Comparison of ENCODE assay signal across 23 cellular contexts in genomic region chr2:158979775-158980174, GRCh38. TPM values are rescaled to one million over a fixed set of nuclear protein-coding genes. Genes with fewer than 3 reads are reported as not detected.
DNase-seq lines count a peak whose midpoint lies in the region; ATAC-seq and TF ChIP-seq lines count a peak whose summit lies in the region.
"Had no signal": no experiment of that assay in that cellular context is flagged by ENCODE, and none has a peak within 500 bp of the region (broad histone marks: within the 10 kb centered on the region; RNA-seq: fewer than 3 reads in every experiment).

No MANE protein-coding gene starts in this region.

- H3K4me1 Mint-ChIP-seq in endothelial cell (ENCODE audit: unreplicated experiment) (peaks cover 31% of the 10 kb centered on the region), T-cell (no peaks in the 10 kb centered on the region)
- H3K4me1 Mint-ChIP-seq: IgD-negative memory B cell had no signal

- CTCF ChIA-PET in Panc1 (lab: Charles Lee) (no interaction called here), T-cell (lab: Charles Lee) (no interaction called here)

- no peaks in the 10 kb centered on the region for H3K9me3 Mint-ChIP-seq in endothelial cell (ENCODE audit: unreplicated experiment)
- no peaks in the 10 kb centered on the region for H3K9me3 Mint-ChIP-seq in T-cell
- H3K9me3 Mint-ChIP-seq: H9, HFFc6, IgD-negative memory B cell had no signal

- DNase-seq in ELR (ENCODE audit: low read depth) (peak; percentile 24), Panc1 (ENCODE audit: low read depth, low spot score) (no peak), endothelial cell (ENCODE audit: low spot score) (no peak), fibroblast of villous mesenchyme (ENCODE audit: low read depth) (peak; percentile 46), DMS114 treated with DMSO at 0.1 percent for 48 hours (lab: John Stamatoyannopoulos, UW; ENCODE audit: unreplicated experiment) (no peak), SJCRH30 (no peak), T-cell (no peak)
- DNase-seq: 8988T; ACHN; H9; HFFc6; NCI-H1105; NCI-H146; NCI-H1930; NCI-H2107; NCI-H524 treated with DMSO at 0.1 percent for 48 hours; NCI-H82; NK-92 treated with Interleukin-12 subunit alpha and Interleukin-12 subunit beta, amount 100 ng/mL, for 24 hours; SHP77 treated with DMSO at 0.1 percent for 48 hours had no signal

- H3K4me3 Mint-ChIP-seq in endothelial cell (ENCODE audit: unreplicated experiment): no peak overlapping the region
- no peak overlapping the region for H3K4me3 Mint-ChIP-seq in T-cell
- H3K4me3 Mint-ChIP-seq: H9, HFFc6, IgD-negative memory B cell had no signal

- H3K9me3 ChIP-seq in Panc1 (ENCODE audit: control insufficient read depth, insufficient read depth, low read depth, low read length) (no peaks in the 10 kb centered on the region), SJCRH30 (replicated peaks) (no peaks in the 10 kb centered on the region)

- H3K27ac Mint-ChIP-seq in endothelial cell (ENCODE audit: unreplicated experiment) (peak overlapping the region; percentile 40), T-cell (no peak overlapping the region)
- H3K27ac Mint-ChIP-seq: H9, HFFc6, IgD-negative memory B cell had no signal

- H3K36me3 Mint-ChIP-seq in endothelial cell (ENCODE audit: low read depth, unreplicated experiment) (no peaks in the 10 kb centered on the region), T-cell (no peaks in the 10 kb centered on the region)

- H3K4me1 ChIP-seq in Panc1 (ENCODE audit: control insufficient read depth, insufficient read depth, low read length): peaks cover 21% of the 10 kb centered on the region
- no peaks in the 10 kb centered on the region for H3K4me1 ChIP-seq in SJCRH30

- H3K27me3 Mint-ChIP-seq in endothelial cell (ENCODE audit: unreplicated experiment) (peaks cover 2% of the 10 kb centered on the region), T-cell (peaks cover 4 to 21% of the 10 kb centered on the region in 2 donors)

- intact Hi-C loops in Panc1 (cut with micrococcal nuclease; ENCODE audit: unreplicated experiment): no loop called here

- H3K36me3 ChIP-seq in Panc1 (ENCODE audit: control insufficient read depth, insufficient read depth, low read length) (no peaks in the 10 kb centered on the region), SJCRH30 (no peaks in the 10 kb centered on the region)

- POLR2A ChIA-PET in Panc1 (lab: Charles Lee) (no interaction called here), T-cell (lab: Charles Lee) (no interaction called here)

- H3K27ac ChIP-seq in Panc1 (ENCODE audit: low read length): no peak overlapping the region
- no peak overlapping the region for H3K27ac ChIP-seq in SJCRH30
- H3K27ac ChIP-seq: KMS-11, SK-N-MC had no signal

- H3K4me3 ChIP-seq in Panc1 (ENCODE audit: low read depth in 2 of 2, low read length in 2 of 2): no peak overlapping the region
- H3K4me3 ChIP-seq in fibroblast of villous mesenchyme (ENCODE audit: low read depth, low read length): no peak overlapping the region
- no peak overlapping the region for H3K4me3 ChIP-seq in SJCRH30
- H3K4me3 ChIP-seq: SK-N-MC had no signal

- no peak for ATAC-seq in Panc1
- no peak for ATAC-seq in HG03175 (IDR thresholded peaks at IDR 0.05; ENCODE audit: unreplicated experiment)
- ATAC-seq in T-cell (replicated peaks in 1 of 4): no peak

- H3K27me3 ChIP-seq in Panc1 (ENCODE audit: control insufficient read depth, insufficient read depth, low read length): no peaks in the 10 kb centered on the region
- no peaks in the 10 kb centered on the region for H3K27me3 ChIP-seq in SJCRH30

- in situ Hi-C loops in Panc1 (cut with HindIII; ENCODE audit: low pct_unique_long_range_greater_than_20kb, low sequenced_read_pairs): no loop called here

- TSS peak; percentile 8 for BruUV-seq in Panc1 (replicated peaks; lab: Mats Ljungman, UMichigan)

- TF ChIP-seq CTCF in Panc1 (IDR thresholded peaks at IDR 0.05) (no peak), endothelial cell (IDR thresholded peaks at IDR 0.05; ENCODE audit: unreplicated experiment) (no peak), fibroblast of villous mesenchyme (IDR thresholded peaks at IDR 0.05; ENCODE audit: insufficient read depth, low read depth, low read length) (no peak)

RNA-seq across cellular contexts. Expression of gene TANC1, which starts 11.3 kb away (rescaled TPM):
- 44.3 TPM for total RNA-seq in Panc1 (2021; ENCODE audit: unreplicated experiment)
- 28.6 TPM for polyA plus RNA-seq in Panc1 (2012; ENCODE audit: insufficient read length)
- total RNA-seq in endothelial cell (ENCODE audit: unreplicated experiment): 84.1 TPM
- total RNA-seq in fibroblast of villous mesenchyme: 49.9 and 74.7 TPM in 2 replicates
- 13.5 and 15.1 TPM in 2 replicates for total RNA-seq in SJCRH30 (2014; rRNA removed; shearing (Covaris generic))
- total RNA-seq in T-cell: under 1 TPM; 0.26 to 0.61 (median 0.50) TPM

Comparison
In these comparisons a context has a peak if more than half of its experiments do, and no peak if none do; other contexts are left out.
1. DNase-seq: peak in ELR (single experiment) and fibroblast of villous mesenchyme (single experiment); none in Panc1 (single experiment), endothelial cell (single experiment), DMS114 treated with DMSO at 0.1 percent for 48 hours (single experiment), SJCRH30 (0 of 2) and T-cell (0 of 34).